ENCODE assay signal across 8 cellular contexts in the genomic region with DNA sequence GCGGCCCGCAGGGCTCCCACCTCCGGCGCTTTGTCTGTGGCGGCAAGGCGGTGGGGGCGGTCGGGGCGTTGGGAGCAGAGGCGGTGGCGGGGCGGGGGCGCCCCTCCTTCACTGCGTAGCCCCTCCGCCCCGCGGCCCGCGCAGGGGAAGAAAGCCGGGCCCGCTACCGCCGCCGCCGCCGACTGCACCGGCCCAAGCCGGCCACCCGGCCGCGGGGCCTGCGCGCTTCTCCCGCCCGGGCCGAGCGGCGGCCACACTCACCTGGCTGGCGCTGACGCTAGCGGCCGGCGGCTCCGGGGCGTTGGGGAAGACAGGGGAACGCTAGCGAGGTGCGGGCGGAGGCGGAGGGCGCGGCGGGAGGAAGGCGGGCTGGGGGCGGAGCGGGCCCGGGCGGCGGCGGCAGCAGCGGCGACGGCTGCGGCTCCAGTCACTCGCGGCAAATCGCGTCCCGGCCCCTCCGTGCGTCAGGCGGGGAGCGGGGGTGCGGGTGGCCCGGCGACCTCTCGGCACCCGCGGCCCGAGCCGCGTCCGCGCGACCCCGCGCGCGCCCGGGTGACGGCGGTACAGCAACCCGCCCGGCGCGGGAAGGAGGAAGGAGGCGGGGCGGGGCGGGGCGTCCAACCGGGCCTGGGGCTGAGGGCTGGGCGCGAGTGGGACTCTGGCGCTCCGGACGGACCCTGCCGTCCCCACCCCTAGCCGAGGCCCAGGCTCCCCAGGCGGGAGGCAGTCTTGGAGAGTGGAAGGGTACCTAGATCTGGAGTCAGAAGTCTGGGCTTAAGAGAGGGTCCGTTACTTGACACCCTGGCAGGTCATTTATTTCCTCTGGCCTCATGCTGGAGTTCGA. TPM values are rescaled to one million over a fixed set of nuclear protein-coding genes. Genes with fewer than 3 reads are reported as not detected.
DNase-seq lines count a peak whose midpoint lies in the region; ATAC-seq and TF ChIP-seq lines count a peak whose summit lies in the region.

A gene with protein sequence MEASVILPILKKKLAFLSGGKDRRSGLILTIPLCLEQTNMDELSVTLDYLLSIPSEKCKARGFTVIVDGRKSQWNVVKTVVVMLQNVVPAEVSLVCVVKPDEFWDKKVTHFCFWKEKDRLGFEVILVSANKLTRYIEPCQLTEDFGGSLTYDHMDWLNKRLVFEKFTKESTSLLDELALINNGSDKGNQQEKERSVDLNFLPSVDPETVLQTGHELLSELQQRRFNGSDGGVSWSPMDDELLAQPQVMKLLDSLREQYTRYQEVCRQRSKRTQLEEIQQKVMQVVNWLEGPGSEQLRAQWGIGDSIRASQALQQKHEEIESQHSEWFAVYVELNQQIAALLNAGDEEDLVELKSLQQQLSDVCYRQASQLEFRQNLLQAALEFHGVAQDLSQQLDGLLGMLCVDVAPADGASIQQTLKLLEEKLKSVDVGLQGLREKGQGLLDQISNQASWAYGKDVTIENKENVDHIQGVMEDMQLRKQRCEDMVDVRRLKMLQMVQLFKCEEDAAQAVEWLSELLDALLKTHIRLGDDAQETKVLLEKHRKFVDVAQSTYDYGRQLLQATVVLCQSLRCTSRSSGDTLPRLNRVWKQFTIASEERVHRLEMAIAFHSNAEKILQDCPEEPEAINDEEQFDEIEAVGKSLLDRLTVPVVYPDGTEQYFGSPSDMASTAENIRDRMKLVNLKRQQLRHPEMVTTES (minus strand): TSS at position 595 of the 844 bp plus-strand sequence. CDS start 72,991 bp downstream, outside the sequence.

- H3K4me2 ChIP-seq in BLaER1 treated with 17β-estradiol and CSF1 and Interleukin-3, amounts not matched to agents 10 nM and 100 nM: peak within 1 kb of the TSS; percentile 83 to 96 (median 90)
- peak within 1 kb of the TSS; percentile 88 for H3K4me2 ChIP-seq in PC-3 (ENCODE audit: low read length)

- DNase-seq in GM19238 (ENCODE audit: insufficient read length, low spot score) (peak; percentile 58), PC-3 (peak; percentile 46), fibroblast of mammary gland (ENCODE audit: low read depth) (peak; percentile 28)
- DNase-seq in natural killer cell treated with Interleukin-12 subunit alpha and Interleukin-12 subunit beta and Interleukin-15 and Interleukin-18, amount 100 ng/mL, for 72 hours (ENCODE audit: low spot score): peak; percentile 64

- H3K36me3 ChIP-seq in BLaER1 treated with 17β-estradiol and CSF1 and Interleukin-3, amounts not matched to agents 10 nM and 100 nM: peaks cover 0 to 21% (median 4%) of the 10 kb centered on the region in 11 experiments; a peak in 6 of 22 replicates
- H3K36me3 ChIP-seq in PC-3 (ENCODE audit: low read depth, low read length): no peaks in the 10 kb centered on the region

- no peaks in the 10 kb centered on the region for H3K9me2 ChIP-seq in PC-3 (replicated peaks; ENCODE audit: low read length)

- peak within 1 kb of the TSS; percentile 84 to 94 (median 88) for H3K27ac ChIP-seq in BLaER1 treated with 17β-estradiol and CSF1 and Interleukin-3, amounts not matched to agents 10 nM and 100 nM
- H3K27ac ChIP-seq in PC-3 (ENCODE audit: low read length): no peak within 1 kb of the TSS

- H4K20me1 ChIP-seq in BLaER1 treated with 17β-estradiol and CSF1 and Interleukin-3, amounts not matched to agents 10 nM and 100 nM: peaks cover 0 to 23% (median 0%) of the 10 kb centered on the region in 11 experiments; a peak in 6 of 22 replicates
- peaks cover 6% of the 10 kb centered on the region; the same call in 1 of the 2 replicates for H4K20me1 ChIP-seq in PC-3 (ENCODE audit: low read length)

- peak within 1 kb of the TSS; percentile 76 for H3K4me3 Mint-ChIP-seq in activated T-helper 17 cell treated with anti-CD3 and anti-CD28 coated beads, Interleukin-2, amount 50 U/mL, for 72 hours
- peak within 1 kb of the TSS; percentile 87 for H3K4me3 Mint-ChIP-seq in natural killer cell treated with Interleukin-12 subunit alpha and Interleukin-12 subunit beta and Interleukin-15 and Interleukin-18, amount 100 ng/mL, for 72 hours

- POLR2A ChIA-PET in PC-3 (lab: Charles Lee; ENCODE audit: unreplicated experiment): no interaction called here

- peak within 1 kb of the TSS; percentile 90 to 97 (median 93) for H3K9ac ChIP-seq in BLaER1 treated with 17β-estradiol and CSF1 and Interleukin-3, amounts not matched to agents 10 nM and 100 nM
- peak within 1 kb of the TSS; percentile 77 for H3K9ac ChIP-seq in PC-3 (ENCODE audit: low read length)

- H3K9me3 ChIP-seq in BLaER1 treated with 17β-estradiol and CSF1 and Interleukin-3, amounts not matched to agents 10 nM and 100 nM (replicated peaks in 1 of 11): peaks cover 0 to 17% (median 8%) of the 10 kb centered on the region in 11 experiments; a peak in 13 of 22 replicates
- no peaks in the 10 kb centered on the region for H3K9me3 ChIP-seq in PC-3 (ENCODE audit: low read length)

- no peaks in the 10 kb centered on the region for H3K36me3 Mint-ChIP-seq in activated T-helper 17 cell treated with anti-CD3 and anti-CD28 coated beads, Interleukin-2, amount 50 U/mL, for 72 hours (ENCODE audit: low read depth)
- no peaks in the 10 kb centered on the region for H3K36me3 Mint-ChIP-seq in natural killer cell treated with Interleukin-12 subunit alpha and Interleukin-12 subunit beta and Interleukin-15 and Interleukin-18, amount 100 ng/mL, for 72 hours

- H2AFZ ChIP-seq in PC-3 (ENCODE audit: low read length): peak within 1 kb of the TSS; percentile 95

- peak within 1 kb of the TSS; percentile 12 for H3K27ac Mint-ChIP-seq in activated T-helper 17 cell treated with anti-CD3 and anti-CD28 coated beads, Interleukin-2, amount 50 U/mL, for 72 hours
- peak within 1 kb of the TSS; percentile 39 to 66 for H3K27ac Mint-ChIP-seq in natural killer cell treated with Interleukin-12 subunit alpha and Interleukin-12 subunit beta and Interleukin-15 and Interleukin-18, amount 100 ng/mL, for 72 hours

- no peaks in the 10 kb centered on the region for H3K27me3 ChIP-seq in BLaER1 treated with 17β-estradiol and CSF1 and Interleukin-3, amounts not matched to agents 10 nM and 100 nM
- no peaks in the 10 kb centered on the region for H3K27me3 ChIP-seq in PC-3 (ENCODE audit: low read length)

- H3K27me3 Mint-ChIP-seq in activated T-helper 17 cell treated with anti-CD3 and anti-CD28 coated beads, Interleukin-2, amount 50 U/mL, for 72 hours: peaks cover 31% of the 10 kb centered on the region
- H3K27me3 Mint-ChIP-seq in natural killer cell treated with Interleukin-12 subunit alpha and Interleukin-12 subunit beta and Interleukin-15 and Interleukin-18, amount 100 ng/mL, for 72 hours: peaks cover 13 to 25% of the 10 kb centered on the region in 2 donors

- no peaks in the 10 kb centered on the region for H3F3A ChIP-seq in PC-3 (ENCODE audit: low read length, unreplicated experiment)

- peaks cover 46% of the 10 kb centered on the region for H3K79me2 ChIP-seq in PC-3 (ENCODE audit: low read length)

- H3K4me1 Mint-ChIP-seq in activated T-helper 17 cell treated with anti-CD3 and anti-CD28 coated beads, Interleukin-2, amount 50 U/mL, for 72 hours: no peaks in the 10 kb centered on the region
- H3K4me1 Mint-ChIP-seq in natural killer cell treated with Interleukin-12 subunit alpha and Interleukin-12 subunit beta and Interleukin-15 and Interleukin-18, amount 100 ng/mL, for 72 hours (ENCODE audit: low read depth in 2 of 2): peaks cover 22 to 24% of the 10 kb centered on the region in 2 donors

- H3K4me3 ChIP-seq in BLaER1 treated with 17β-estradiol and CSF1 and Interleukin-3, amounts not matched to agents 10 nM and 100 nM: peak within 1 kb of the TSS; percentile 74 to 95 (median 89)
- H3K4me3 ChIP-seq in PC-3 (ENCODE audit: low read length) (peak within 1 kb of the TSS; percentile 95), fibroblast of mammary gland (ENCODE audit: control insufficient read depth, low read depth, low read length) (peak within 1 kb of the TSS; percentile 76)

- BruUV-seq in PC-3 (replicated peaks; lab: Mats Ljungman, UMichigan): no TSS peak

- intact Hi-C loops in PC-3 (cut with micrococcal nuclease): no loop called here

- ATAC-seq in HG03342 (IDR thresholded peaks at IDR 0.05; ENCODE audit: unreplicated experiment): peak; percentile 71
- peak; percentile 59 for ATAC-seq in PC-3
- ATAC-seq in activated T-helper 17 cell treated with anti-CD3 and anti-CD28 coated beads, Interleukin-2, amount 50 U/mL, for 72 hours (replicated peaks): peak; percentile 68
- peak; percentile 81 to 86 for ATAC-seq in natural killer cell treated with Interleukin-12 subunit alpha and Interleukin-12 subunit beta and Interleukin-15 and Interleukin-18, amount 100 ng/mL, for 72 hours

- TF ChIP-seq CTCF in PC-3 (conservative IDR thresholded peaks at IDR 0.05; ENCODE audit: low read depth, low read length) (no peak), fibroblast of mammary gland (conservative IDR thresholded peaks at IDR 0.05; ENCODE audit: control insufficient read depth, insufficient read depth, low read depth, low read length) (no peak), subcutaneous adipose tissue (IDR thresholded peaks at IDR 0.05; ENCODE audit: low read depth) (no peak)

- H3K4me1 ChIP-seq in BLaER1 treated with 17β-estradiol and CSF1 and Interleukin-3, amounts not matched to agents 10 nM and 100 nM: peaks cover 16 to 51% (median 29%) of the 10 kb centered on the region in 10 experiments
- peaks cover 35% of the 10 kb centered on the region for H3K4me1 ChIP-seq in PC-3 (ENCODE audit: insufficient read depth, low read length)

- no peaks in the 10 kb centered on the region for H3K9me3 Mint-ChIP-seq in activated T-helper 17 cell treated with anti-CD3 and anti-CD28 coated beads, Interleukin-2, amount 50 U/mL, for 72 hours
- H3K9me3 Mint-ChIP-seq in natural killer cell treated with Interleukin-12 subunit alpha and Interleukin-12 subunit beta and Interleukin-15 and Interleukin-18, amount 100 ng/mL, for 72 hours: no peaks in the 10 kb centered on the region

- CTCF ChIA-PET in PC-3 (lab: Charles Lee): no interaction called here

RNA-seq across cellular contexts. Expression of the gene that starts here (rescaled TPM):
- total RNA-seq in PC-3 (2014; rRNA removed) (12.2 and 21.3 TPM in 2 replicates), subcutaneous adipose tissue (100 to 1,000 TPM; 132 to 205 (median 137) TPM)
- total RNA-seq in activated T-helper 17 cell treated with anti-CD3 and anti-CD28 coated beads, Interleukin-2, amount 50 U/mL, for 72 hours: 1 to 10 TPM; 7.7 to 9.9 TPM
- 10 to 100 TPM; 11.1 to 12.0 TPM for total RNA-seq in natural killer cell treated with Interleukin-12 subunit alpha and Interleukin-12 subunit beta and Interleukin-15 and Interleukin-18, amount 100 ng/mL, for 72 hours
